In genomic region chr2:158507141-158507540, GRCh38 we compare ENCODE assay signal across 17 cellular contexts. TPM values are rescaled to one million over a fixed set of nuclear protein-coding genes. Genes with fewer than 3 reads are reported as not detected.
DNase-seq lines count a peak whose midpoint lies in the region; ATAC-seq, FAIRE-seq and TF ChIP-seq lines count a peak whose summit lies in the region.
"Had no signal": no experiment of that assay in that cellular context is flagged by ENCODE, and none has a peak within 500 bp of the region (broad histone marks: within the 10 kb centered on the region; RNA-seq: fewer than 3 reads in every experiment).

No MANE protein-coding gene starts in this region.

- H3K9me3 ChIP-seq in GM12878 (replicated peaks; ENCODE audit: control insufficient read depth, insufficient read depth, low read length) (no peaks in the 10 kb centered on the region), tibial nerve (no peaks in the 10 kb centered on the region)

- H3K27me3 ChIP-seq in GM12878 (replicated peaks in 1 of 2; ENCODE audit: control insufficient read depth in 2 of 2, insufficient read depth in 2 of 2, low read length in 1 of 2) = no peaks in the 10 kb centered on the region
- H3K27me3 ChIP-seq in tibial nerve = no peaks in the 10 kb centered on the region

- TF ChIP-seq RAD21 in GM12878 (IDR thresholded peaks at IDR 0.05; ENCODE audit: insufficient read depth, low read depth, low read length) = no peak

- no peaks in the 10 kb centered on the region for H3K27me3 Mint-ChIP-seq in HFFc6 (ENCODE audit: insufficient read depth)
- H3K27me3 Mint-ChIP-seq: type B pancreatic cell had no signal

- peaks cover 13% of the 10 kb centered on the region for H3K36me3 Mint-ChIP-seq in HFFc6 (ENCODE audit: low read depth)
- H3K36me3 Mint-ChIP-seq: immature natural killer cell had no signal

- SMC1A ChIA-PET in GM12878 (lab: Charles Lee; ENCODE audit: uncharacterized antibody, unreplicated experiment) = no interaction called here

- 4% methylated on average over 4 of the region's 4 CpGs for WGBS in GM12878 (ENCODE audit: insufficient coverage, insufficient replicate concordance, low lambda C conversion rate, missing lambda C conversion rate)
- WGBS in tibial nerve, 2 donors = 79 to 81% methylated on average over 4 of the region's 4 CpGs

- H3K9me3 Mint-ChIP-seq in HFFc6 = no peaks in the 10 kb centered on the region
- H3K9me3 Mint-ChIP-seq: immature natural killer cell, type B pancreatic cell had no signal

- H2AFZ ChIP-seq in GM12878 (ENCODE audit: control insufficient read depth, low read depth, low read length) = no peak overlapping the region

- POLR2A ChIA-PET in GM12878 (lab: Charles Lee) = no interaction called here

- H3K9ac ChIP-seq in GM12878 (ENCODE audit: control insufficient read depth, insufficient read depth, low read length) = no peak overlapping the region

- H3K4me1 ChIP-seq in GM12878 (ENCODE audit: control insufficient read depth, insufficient read depth, low read length) (no peaks in the 10 kb centered on the region), tibial nerve (peaks cover 0 to 38% (median 4%) of the 10 kb centered on the region in 4 donors)

- in situ Hi-C loops in GM12878 (cut with MboI) = no loop called here

- H3K36me3 ChIP-seq in GM12878 (ENCODE audit: control insufficient read depth in 2 of 2, insufficient read depth in 2 of 2, low read length in 1 of 2) (no peaks in the 10 kb centered on the region), tibial nerve (no peaks in the 10 kb centered on the region)

- no peak overlapping the region for H3K4me3 Mint-ChIP-seq in HFFc6
- H3K4me3 Mint-ChIP-seq: immature natural killer cell, type B pancreatic cell had no signal

- no peaks in the 10 kb centered on the region for H4K20me1 ChIP-seq in GM12878 (ENCODE audit: control insufficient read depth, insufficient read depth)

- BruUV-seq in GM12878 (replicated peaks; lab: Mats Ljungman, UMichigan) = no TSS peak

- H3K4me2 ChIP-seq in GM12878 (ENCODE audit: control insufficient read depth, insufficient read depth) = no peak overlapping the region

- DNase-seq in NCI-H2196 (lab: John Stamatoyannopoulos, UW; ENCODE audit: unreplicated experiment) (peak; percentile 36), NCI-H2196 treated with DMSO at 0.1 percent for 48 hours (lab: John Stamatoyannopoulos, UW; ENCODE audit: unreplicated experiment) (no peak), GM19239 (ENCODE audit: insufficient read length, low spot score) (no peak), GM12878 (ENCODE audit: low read depth, low spot score) (no peak), HFFc6 (no peak), tibial nerve (ENCODE audit: low spot score in 2 of 2) (no peak)
- DNase-seq: DND-41, erythroblast, immature natural killer cell, NCI-H1417 treated with DMSO at 0.1 percent for 48 hours, nucleus accumbens, Right ventricle myocardium superior had no signal

- FAIRE-seq in GM19239 (lab: Jason Lieb, UNC) (peak; percentile 11), GM12878 (lab: Jason Lieb, UNC) (peak; percentile 88)
- FAIRE-seq: A204.1 had no signal

- TF ChIP-seq CTCF in GM12878 (IDR thresholded peaks at IDR 0.05 in 2 of 3, conservative IDR thresholded peaks at IDR 0.05 in 1 of 3; ENCODE audit: control insufficient read depth in 2 of 3, extremely low read depth in 1 of 3, insufficient read depth in 1 of 3, low read depth in 3 of 3, low read length in 3 of 3) (no peak), HFFc6 (IDR thresholded peaks at IDR 0.05) (no peak), tibial nerve (IDR thresholded peaks at IDR 0.05) (no peak)

- no peak for TF ChIP-seq EP300 in GM12878 (IDR thresholded peaks at IDR 0.05; ENCODE audit: borderline replicate concordance in 1 of 2, control insufficient read depth in 1 of 2, low read depth in 2 of 2, low read length in 2 of 2)
- TF ChIP-seq EP300 in tibial nerve (IDR thresholded peaks at IDR 0.05) = no peak

- CTCF ChIA-PET in GM12878 (lab: Yijun Ruan, JAX) = no interaction called here

- peaks cover 89% of the 10 kb centered on the region for H3K4me1 Mint-ChIP-seq in HFFc6 (ENCODE audit: low read depth)
- H3K4me1 Mint-ChIP-seq: immature natural killer cell had no signal

- H3K27ac ChIP-seq in GM12878 (ENCODE audit: control insufficient read depth, insufficient read depth) (no peak overlapping the region), tibial nerve (no peak overlapping the region)
- H3K27ac ChIP-seq: HL-60 had no signal

- H3K27ac Mint-ChIP-seq in HFFc6 = no peak overlapping the region
- H3K27ac Mint-ChIP-seq: immature natural killer cell, type B pancreatic cell had no signal

- no peak overlapping the region for H3K4me3 ChIP-seq in GM12878
- H3K4me3 ChIP-seq in tibial nerve = no peak overlapping the region

- ATAC-seq in HG03095 (IDR thresholded peaks at IDR 0.05; ENCODE audit: unreplicated experiment) (peak; percentile 58), GM12878 (peak; percentile 76), GM18907 (IDR thresholded peaks at IDR 0.05; ENCODE audit: unreplicated experiment) (no peak)

- intact Hi-C loops in GM12878 (cut with micrococcal nuclease; ENCODE audit: unreplicated experiment) = no loop called here

- H3K79me2 ChIP-seq in GM12878 (ENCODE audit: control insufficient read depth, insufficient read depth, low read length) = no peaks in the 10 kb centered on the region

- TF ChIP-seq POLR2A in GM12878 (IDR thresholded peaks at IDR 0.05; ENCODE audit: low read depth, low read length) (no peak), tibial nerve (IDR thresholded peaks at IDR 0.05) (no peak)

- RAD21 ChIA-PET in GM12878 (lab: Charles Lee; ENCODE audit: unreplicated experiment) = no interaction called here

TF ChIP-seq in GM12878, 131 proteins besides CTCF, POLR2A, EP300 and RAD21 (continues in another document):
- TF ChIP-seq ZZZ3 (IDR thresholded peaks at IDR 0.05; ENCODE audit: control insufficient read depth, insufficient read length, low read depth) (no peak), RFX5 (IDR thresholded peaks at IDR 0.05; ENCODE audit: low read depth, low read length) (no peak), RUNX3 (IDR thresholded peaks at IDR 0.05; ENCODE audit: low read length) (peak; percentile 33; the same call in 1 of the 2 replicates), BMI1 (IDR thresholded peaks at IDR 0.05; ENCODE audit: borderline replicate concordance) (no peak), NR2F1 (conservative IDR thresholded peaks at IDR 0.05) (no peak), CHD1 (IDR thresholded peaks at IDR 0.05; ENCODE audit: low read depth, low read length) (no peak)
- TF ChIP-seq, protein P1, sequence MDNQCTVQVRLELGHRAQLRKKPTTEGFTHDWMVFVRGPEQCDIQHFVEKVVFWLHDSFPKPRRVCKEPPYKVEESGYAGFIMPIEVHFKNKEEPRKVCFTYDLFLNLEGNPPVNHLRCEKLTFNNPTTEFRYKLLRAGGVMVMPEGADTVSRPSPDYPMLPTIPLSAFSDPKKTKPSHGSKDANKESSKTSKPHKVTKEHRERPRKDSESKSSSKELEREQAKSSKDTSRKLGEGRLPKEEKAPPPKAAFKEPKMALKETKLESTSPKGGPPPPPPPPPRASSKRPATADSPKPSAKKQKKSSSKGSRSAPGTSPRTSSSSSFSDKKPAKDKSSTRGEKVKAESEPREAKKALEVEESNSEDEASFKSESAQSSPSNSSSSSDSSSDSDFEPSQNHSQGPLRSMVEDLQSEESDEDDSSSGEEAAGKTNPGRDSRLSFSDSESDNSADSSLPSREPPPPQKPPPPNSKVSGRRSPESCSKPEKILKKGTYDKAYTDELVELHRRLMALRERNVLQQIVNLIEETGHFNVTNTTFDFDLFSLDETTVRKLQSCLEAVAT (IDR thresholded peaks at IDR 0.05) = no peak

RNA-seq across cellular contexts. Expression of gene PKP4, which starts 50.4 kb away (rescaled TPM):
- 123 and 148 TPM in 2 replicates for total RNA-seq in GM12878 (2013; cell fraction: nucleolus; rRNA removed)
- 18.3 and 21.1 TPM in 2 replicates for total RNA-seq in GM12878 (2014; rRNA removed)
- 18.6 and 19.8 TPM in 2 replicates for total RNA-seq in GM12878 (2014; rRNA removed; fragmentation: Illumina TruSeq; extraction: Trizol)
- total RNA-seq in GM12878 (2021) = 23.7 and 24.5 TPM in 2 replicates
- polyA plus RNA-seq in GM12878 (2011; ENCODE audit: low read depth) = 5.7 TPM
- polyA plus RNA-seq in GM12878 (2011; rRNA removed) = 32.8 and 35.8 TPM in 2 replicates
- polyA plus RNA-seq in GM12878 (2011; cell fraction: cytosol; rRNA removed) = 27.0 and 27.7 TPM in 2 replicates
- polyA plus RNA-seq in GM12878 (2011; cell fraction: nucleus; rRNA removed) = 72.3 and 76.6 TPM in 2 replicates
- 7.1 and 11.3 TPM in 2 replicates for polyA plus RNA-seq in GM12878 (2012)
- 21.9 and 27.9 TPM in 2 replicates for polyA plus RNA-seq in GM12878 (2014; fragmentation: Illumina TruSeq; extraction: Trizol)
- 1 to 10 TPM; 5.2 to 7.2 TPM for polyA plus RNA-seq in GM12878 (2014; fragmentation: Nextera tagmentation; extraction: Ambion mirVana)
- polyA plus RNA-seq in GM12878 (2014; rRNA removed) = 14.9 and 17.1 TPM in 2 replicates
- 1 to 10 TPM; 4.8 to 5.2 TPM for polyA plus RNA-seq in GM12878 (2016; fragmentation: Nextera tagmentation; extraction: Ambion mirVana)
- 60.8 and 63.2 TPM in 2 replicates for polyA minus RNA-seq in GM12878 (2011; rRNA and poly(A)+ RNA removed)
- 21.4 and 21.8 TPM in 2 replicates for polyA minus RNA-seq in GM12878 (2011; cell fraction: cytosol; rRNA and poly(A)+ RNA removed)
- polyA minus RNA-seq in GM12878 (2011; cell fraction: nucleus; rRNA and poly(A)+ RNA removed) = 43.6 and 71.9 TPM in 2 replicates
- total RNA-seq in HFFc6 (2021; fragmentation: NEBNext Ultra II Directional; extraction: Animal tissue kit (Norgen Biotek cat#: 25700)) = 10 to 100 TPM; 35.9 to 48.9 (median 43.5) TPM
- total RNA-seq in tibial nerve = 100 to 1,000 TPM in 2 of 4 donors, 10 to 100 TPM in 2; 57.8 to 100 (median 92.0) TPM

RNA-seq across cellular contexts. Expression of gene CCDC148, which starts 50.6 kb away (rescaled TPM):
- total RNA-seq in GM12878 (2013; cell fraction: nucleolus; rRNA removed) = 1.9 and 3.0 TPM in 2 replicates
- total RNA-seq in GM12878 (2014; rRNA removed) (not detected in 2 replicates), GM12878 (2014; rRNA removed; fragmentation: Illumina TruSeq; extraction: Trizol) (0.14 TPM in 1 of 2 replicates, not detected in the other), GM12878 (2021) (not detected in 2 replicates), tibial nerve (1 to 10 TPM in 3 of 4 donors, under 1 TPM in 1; 0.30 to 2.5 (median 1.9) TPM)
- not detected for polyA plus RNA-seq in GM12878 (2011; ENCODE audit: low read depth)
- polyA plus RNA-seq in GM12878 (2011; rRNA removed) (0.30 and 0.65 TPM in 2 replicates), GM12878 (2014; fragmentation: Illumina TruSeq; extraction: Trizol) (not detected in 2 replicates), GM12878 (2014; fragmentation: Nextera tagmentation; extraction: Ambion mirVana) (under 1 TPM in 1 of 2 experiments, not detected in 1; 0.18 TPM), GM12878 (2014; rRNA removed) (not detected in 2 replicates), GM12878 (2016; fragmentation: Nextera tagmentation; extraction: Ambion mirVana) (under 1 TPM in 1 of 2 experiments, not detected in 1; 0.07 TPM)
- polyA plus RNA-seq in GM12878 (2011; cell fraction: cytosol; rRNA removed) = 0.09 and 0.35 TPM in 2 replicates
- 0.48 and 0.61 TPM in 2 replicates for polyA plus RNA-seq in GM12878 (2011; cell fraction: nucleus; rRNA removed)
- not detected in 2 replicates for polyA plus RNA-seq in GM12878 (2012)
- 0.44 and 1.1 TPM in 2 replicates for polyA minus RNA-seq in GM12878 (2011; rRNA and poly(A)+ RNA removed)
- polyA minus RNA-seq in GM12878 (2011; cell fraction: cytosol; rRNA and poly(A)+ RNA removed) = not detected in 2 replicates
- polyA minus RNA-seq in GM12878 (2011; cell fraction: nucleus; rRNA and poly(A)+ RNA removed) = 0.86 and 2.1 TPM in 2 replicates
- total RNA-seq in HFFc6 (2021; fragmentation: NEBNext Ultra II Directional; extraction: Animal tissue kit (Norgen Biotek cat#: 25700)) = 1 to 10 TPM in 2 of 6 experiments, under 1 TPM in 4; 0.66 to 1.3 (median 0.84) TPM
- polyA plus RNA-seq: immature natural killer cell had no signal
